16 cellular contexts compared by ENCODE assay signal in the genomic region with DNA sequence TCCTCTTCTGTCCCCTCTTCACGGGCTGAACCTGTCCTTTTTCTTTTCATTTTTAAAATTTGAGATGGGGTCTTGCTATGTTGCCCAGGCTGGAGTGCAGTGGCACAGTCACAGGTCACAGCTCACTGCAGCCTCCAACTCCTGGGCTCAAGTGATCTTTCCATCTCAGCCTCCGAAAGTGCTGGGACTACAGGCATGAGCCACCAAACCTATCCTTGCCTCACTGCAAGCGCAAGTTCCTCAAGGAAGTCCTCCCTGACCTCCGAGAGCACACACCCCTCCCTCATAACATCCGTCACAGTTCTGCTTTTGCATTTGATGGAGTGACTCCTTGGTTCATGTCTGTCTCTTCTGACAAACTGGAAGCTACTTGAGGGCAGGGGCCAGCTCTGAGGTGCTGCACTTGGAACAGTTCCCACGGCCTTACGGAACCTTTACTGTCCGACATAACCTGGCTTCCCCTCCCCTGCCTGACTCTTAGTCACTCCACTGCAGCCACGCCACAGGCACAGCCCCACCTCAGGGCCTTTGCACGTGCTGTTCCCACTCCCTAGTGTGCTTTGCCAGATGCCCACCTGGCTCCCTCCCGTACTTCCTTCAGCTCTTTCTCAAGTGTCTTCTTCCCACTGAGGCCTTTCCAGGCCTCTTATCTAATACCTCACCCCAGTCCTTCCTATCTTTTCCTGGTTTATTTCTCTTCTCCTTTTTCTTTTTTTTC. TPM values are rescaled to one million over a fixed set of nuclear protein-coding genes. Genes with fewer than 3 reads are reported as not detected.
DNase-seq lines count a peak whose midpoint lies in the region; ATAC-seq and TF ChIP-seq lines count a peak whose summit lies in the region.
"Had no signal": no experiment of that assay in that cellular context is flagged by ENCODE, and none has a peak within 500 bp of the region (broad histone marks: within the 10 kb centered on the region; RNA-seq: fewer than 3 reads in every experiment).

No MANE protein-coding gene starts in this region.

- H3K27me3 Mint-ChIP-seq in activated naive CD8-positive, alpha-beta T cell treated with anti-CD3 and anti-CD28 coated beads, Interleukin-2, amount 10 ng/mL, durations not matched to agents 7 days and 5 days: no peaks in the 10 kb centered on the region
- no peaks in the 10 kb centered on the region for H3K27me3 Mint-ChIP-seq in activated naive CD8-positive, alpha-beta T cell treated with anti-CD3 and anti-CD28 coated beads for 36 hours
- H3K27me3 Mint-ChIP-seq in endodermal cell (ENCODE audit: insufficient read depth): no peaks in the 10 kb centered on the region

- H3K4me1 Mint-ChIP-seq in activated naive CD8-positive, alpha-beta T cell treated with anti-CD3 and anti-CD28 coated beads, Interleukin-2, amount 10 ng/mL, durations not matched to agents 7 days and 5 days: peaks cover 26% of the 10 kb centered on the region
- peaks cover 19% of the 10 kb centered on the region for H3K4me1 Mint-ChIP-seq in activated naive CD8-positive, alpha-beta T cell treated with anti-CD3 and anti-CD28 coated beads for 36 hours
- H3K4me1 Mint-ChIP-seq in endodermal cell: peaks cover 4% of the 10 kb centered on the region

- WGBS in endodermal cell (ENCODE audit: insufficient coverage in 1 of 2, insufficient read length in 1 of 2), 2 experiments: 93 to 97% methylated on average over 8 to 11 of the region's 11 CpGs

- no peak overlapping the region for H3K9ac ChIP-seq in endodermal cell (ENCODE audit: extremely low read depth, low read length, poor library complexity, severe bottlenecking)
- H3K9ac ChIP-seq: KMS-11 had no signal

- H3K27ac ChIP-seq in endodermal cell (ENCODE audit: low read depth, low read length): no peak overlapping the region
- H3K27ac ChIP-seq: KMS-11, pancreas had no signal

- H3K9me3 Mint-ChIP-seq in activated naive CD8-positive, alpha-beta T cell treated with anti-CD3 and anti-CD28 coated beads, Interleukin-2, amount 10 ng/mL, durations not matched to agents 7 days and 5 days: no peaks in the 10 kb centered on the region
- H3K9me3 Mint-ChIP-seq in activated naive CD8-positive, alpha-beta T cell treated with anti-CD3 and anti-CD28 coated beads for 36 hours: no peaks in the 10 kb centered on the region
- H3K9me3 Mint-ChIP-seq in endodermal cell: no peaks in the 10 kb centered on the region

- no peaks in the 10 kb centered on the region for H3K9me3 ChIP-seq in endodermal cell (ENCODE audit: control insufficient read depth, low read length)
- H3K9me3 ChIP-seq: gastroesophageal sphincter, pancreas, stomach had no signal

- POLR2A ChIA-PET in activated naive CD8-positive, alpha-beta T cell treated with anti-CD3 and anti-CD28 coated beads, Interleukin-2, amount 10 ng/mL, durations not matched to agents 7 days and 5 days (lab: Charles Lee): interaction anchor here (0.6 to 10.8 kb wide), 2 partner anchors 21 to 127 kb away, joined by 3 to 102 read pairs; a partner anchor contains a TSS

- no peaks in the 10 kb centered on the region for H3K27me3 ChIP-seq in endodermal cell (ENCODE audit: control insufficient read depth, insufficient read depth, low read length, poor library complexity, severe bottlenecking)
- H3K27me3 ChIP-seq: gastroesophageal sphincter, pancreas, stomach had no signal

- H3K4me1 ChIP-seq in endodermal cell (ENCODE audit: control insufficient read depth, insufficient read depth, low read length): peaks cover 6% of the 10 kb centered on the region

- DNase-seq in activated naive CD8-positive, alpha-beta T cell treated with anti-CD3 and anti-CD28 coated beads, Interleukin-2, amount 10 ng/mL, durations not matched to agents 7 days and 5 days: no peak
- DNase-seq in activated naive CD8-positive, alpha-beta T cell treated with anti-CD3 and anti-CD28 coated beads for 36 hours: no peak
- DNase-seq in OCI-M1 (lab: John Stamatoyannopoulos, UW) (peak; percentile 35), endodermal cell (no peak), SW 1271 (lab: John Stamatoyannopoulos, UW) (no peak), NCI-H2107 (lab: John Stamatoyannopoulos, UW) (no peak), HPDE6-E6E7 (ENCODE audit: extremely low spot score) (no peak)
- DNase-seq in activated effector memory CD4-positive, alpha-beta T cell treated with Interleukin-2 at 50 U/mL for 16 hours: no peak
- DNase-seq: mesendoderm, NCI-H1436 treated with DMSO at 0.1 percent for 48 hours, NCI-H446, stomach had no signal

- H3K27ac Mint-ChIP-seq in activated naive CD8-positive, alpha-beta T cell treated with anti-CD3 and anti-CD28 coated beads, Interleukin-2, amount 10 ng/mL, durations not matched to agents 7 days and 5 days: peak overlapping the region; percentile 58
- H3K27ac Mint-ChIP-seq in activated naive CD8-positive, alpha-beta T cell treated with anti-CD3 and anti-CD28 coated beads for 36 hours: no peak overlapping the region
- peak overlapping the region; percentile 32 for H3K27ac Mint-ChIP-seq in endodermal cell

- H3K4me3 ChIP-seq in endodermal cell (ENCODE audit: low read length): no peak overlapping the region
- H3K4me3 ChIP-seq: gastroesophageal sphincter, pancreas, stomach had no signal

- ATAC-seq in activated naive CD8-positive, alpha-beta T cell treated with anti-CD3 and anti-CD28 coated beads, Interleukin-2, amount 10 ng/mL, durations not matched to agents 7 days and 5 days (ENCODE audit: low read depth): no peak
- ATAC-seq: gastroesophageal sphincter, pancreas had no signal

- peaks cover 16% of the 10 kb centered on the region for H3K36me3 Mint-ChIP-seq in activated naive CD8-positive, alpha-beta T cell treated with anti-CD3 and anti-CD28 coated beads, Interleukin-2, amount 10 ng/mL, durations not matched to agents 7 days and 5 days
- H3K36me3 Mint-ChIP-seq in activated naive CD8-positive, alpha-beta T cell treated with anti-CD3 and anti-CD28 coated beads for 36 hours: peaks cover 13% of the 10 kb centered on the region
- peaks cover 36% of the 10 kb centered on the region for H3K36me3 Mint-ChIP-seq in endodermal cell (ENCODE audit: low read depth)

- no peak overlapping the region for H3K4me3 Mint-ChIP-seq in activated naive CD8-positive, alpha-beta T cell treated with anti-CD3 and anti-CD28 coated beads, Interleukin-2, amount 10 ng/mL, durations not matched to agents 7 days and 5 days
- no peak overlapping the region for H3K4me3 Mint-ChIP-seq in activated naive CD8-positive, alpha-beta T cell treated with anti-CD3 and anti-CD28 coated beads for 36 hours
- H3K4me3 Mint-ChIP-seq in endodermal cell: no peak overlapping the region

- no peak for TF ChIP-seq CTCF in endodermal cell (conservative IDR thresholded peaks at IDR 0.05)

- H3K36me3 ChIP-seq in endodermal cell (ENCODE audit: control insufficient read depth, insufficient read depth, low read length): peaks cover 40% of the 10 kb centered on the region

RNA-seq across cellular contexts. Expression of a gene that starts 4.4 kb away (rescaled TPM):
- 1 to 10 TPM; 2.4 to 3.0 TPM for total RNA-seq in activated naive CD8-positive, alpha-beta T cell treated with anti-CD3 and anti-CD28 coated beads, Interleukin-2, amount 10 ng/mL, durations not matched to agents 7 days and 5 days
- 1 to 10 TPM in 1 of 2 experiments, under 1 TPM in 1; 0.74 to 1.1 TPM for total RNA-seq in activated naive CD8-positive, alpha-beta T cell treated with anti-CD3 and anti-CD28 coated beads for 36 hours
- 1 to 10 TPM; 3.0 to 6.3 TPM for total RNA-seq in endodermal cell
- 3.4 TPM for polyA plus RNA-seq in endodermal cell (2013, experiment 1 of 2)
- polyA plus RNA-seq in endodermal cell (2013, experiment 2 of 2): 3.1 TPM
- total RNA-seq: H4 had no signal

RNA-seq across cellular contexts. Expression of a gene that starts 8.7 kb away (rescaled TPM):
- 100 to 1,000 TPM; 135 to 139 TPM for total RNA-seq in activated naive CD8-positive, alpha-beta T cell treated with anti-CD3 and anti-CD28 coated beads, Interleukin-2, amount 10 ng/mL, durations not matched to agents 7 days and 5 days
- total RNA-seq in activated naive CD8-positive, alpha-beta T cell treated with anti-CD3 and anti-CD28 coated beads for 36 hours: 10 to 100 TPM; 11.8 to 12.1 TPM
- 10 to 100 TPM; 42.0 to 57.2 TPM for total RNA-seq in endodermal cell
- polyA plus RNA-seq in endodermal cell (2013, experiment 1 of 2): 39.8 TPM
- polyA plus RNA-seq in endodermal cell (2013, experiment 2 of 2): 36.9 TPM

RNA-seq across cellular contexts. Expression of a gene that starts 11.5 kb away (rescaled TPM):
- 100 to 1,000 TPM; 123 to 133 TPM for total RNA-seq in activated naive CD8-positive, alpha-beta T cell treated with anti-CD3 and anti-CD28 coated beads, Interleukin-2, amount 10 ng/mL, durations not matched to agents 7 days and 5 days
- total RNA-seq in activated naive CD8-positive, alpha-beta T cell treated with anti-CD3 and anti-CD28 coated beads for 36 hours: 100 to 1,000 TPM; 125 to 127 TPM
- total RNA-seq in endodermal cell: 100 to 1,000 TPM; 150 to 151 TPM
- 140 TPM for polyA plus RNA-seq in endodermal cell (2013, experiment 1 of 2)
- 132 TPM for polyA plus RNA-seq in endodermal cell (2013, experiment 2 of 2)

RNA-seq across cellular contexts. Expression of a gene that starts 21.8 kb away (rescaled TPM):
- 1,000 to 10,000 TPM; 1,486 to 1,632 TPM for total RNA-seq in activated naive CD8-positive, alpha-beta T cell treated with anti-CD3 and anti-CD28 coated beads, Interleukin-2, amount 10 ng/mL, durations not matched to agents 7 days and 5 days
- 1,000 to 10,000 TPM; 2,800 to 2,893 TPM for total RNA-seq in activated naive CD8-positive, alpha-beta T cell treated with anti-CD3 and anti-CD28 coated beads for 36 hours
- 100 to 1,000 TPM; 645 to 652 TPM for total RNA-seq in endodermal cell
- polyA plus RNA-seq in endodermal cell (2013, experiment 1 of 2): 715 TPM
- polyA plus RNA-seq in endodermal cell (2013, experiment 2 of 2): 666 TPM

RNA-seq across cellular contexts. Expression of a gene that starts 26.0 kb away (rescaled TPM):
- 10 to 100 TPM; 14.3 to 18.6 TPM for total RNA-seq in activated naive CD8-positive, alpha-beta T cell treated with anti-CD3 and anti-CD28 coated beads, Interleukin-2, amount 10 ng/mL, durations not matched to agents 7 days and 5 days
- 1 to 10 TPM; 1.7 to 4.3 TPM for total RNA-seq in activated naive CD8-positive, alpha-beta T cell treated with anti-CD3 and anti-CD28 coated beads for 36 hours
- total RNA-seq in endodermal cell: 1 to 10 TPM; 2.7 to 6.5 TPM
- polyA plus RNA-seq in endodermal cell (2013, experiment 1 of 2): 5.8 TPM
- polyA plus RNA-seq in endodermal cell (2013, experiment 2 of 2): 4.1 TPM
- total RNA-seq: H4 had no signal
